In genomic region chr2:230589497-230590015, GRCh38 we compare ENCODE assay signal across 10 cellular contexts.
DNase-seq lines count a peak whose midpoint lies in the region; ATAC-seq, FAIRE-seq and TF ChIP-seq lines count a peak whose summit lies in the region.
"Had no signal": no experiment of that assay in that cellular context is flagged by ENCODE, and none has a peak within 500 bp of the region (broad histone marks: within the 10 kb centered on the region; RNA-seq: fewer than 3 reads in every experiment).

No MANE protein-coding gene starts in this region.

- H3K4me1 ChIP-seq in stomach (no peaks in the 10 kb centered on the region), heart right ventricle (peaks cover 0 to 3% (median 0%) of the 10 kb centered on the region in 9 donors)

- no peak for TF ChIP-seq CTCF in NB4 (IDR thresholded peaks at IDR 0.05; ENCODE audit: low read depth, low read length)
- TF ChIP-seq CTCF in stomach (IDR thresholded peaks at IDR 0.05): no peak
- TF ChIP-seq CTCF in heart right ventricle (IDR thresholded peaks at IDR 0.05): no peak

- peaks cover 0 to 4% (median 0%) of the 10 kb centered on the region in 3 donors for H3K27me3 ChIP-seq in stomach
- H3K27me3 ChIP-seq in heart right ventricle: peaks cover 0 to 8% (median 0%) of the 10 kb centered on the region in 7 donors

- DNase-seq in SKM-1 treated with dmso at 0.1 percent for 144 hours (lab: John Stamatoyannopoulos, UW; ENCODE audit: unreplicated experiment) (peak; percentile 54), SKM-1 (lab: John Stamatoyannopoulos, UW; ENCODE audit: unreplicated experiment) (no peak), NB4 (ENCODE audit: low read depth) (peak; percentile 60), stomach (no peak), frontal cortex (ENCODE audit: low spot score in 2 of 2) (no peak), heart right ventricle (no peak)
- peak; percentile 27 to 35 for DNase-seq in stimulated activated CD4-positive, alpha-beta T cell treated with anti-CD3 and anti-CD28 coated beads, Interleukin-2, amount 100 ng/mL, for 24 hours
- DNase-seq: IMR-90 had no signal

- no peak for TF ChIP-seq EP300 in stomach (IDR thresholded peaks at IDR 0.05)

- no peak overlapping the region for H3K27ac ChIP-seq in stomach
- no peak overlapping the region for H3K27ac ChIP-seq in heart right ventricle
- H3K27ac ChIP-seq: 22Rv1 had no signal

- no peaks in the 10 kb centered on the region for H3K36me3 ChIP-seq in stomach
- no peaks in the 10 kb centered on the region for H3K36me3 ChIP-seq in heart right ventricle

- intact Hi-C loops in stomach (cut with DNase I; ENCODE audit: low total_unique reads) (no loop called here), heart right ventricle (cut with DNase I) (no loop called here)

- no peak for TF ChIP-seq POLR2A in NB4 (IDR thresholded peaks at IDR 0.05; ENCODE audit: extremely low read depth, insufficient read length)
- no peak for TF ChIP-seq POLR2A in stomach (IDR thresholded peaks at IDR 0.05)

- H3K9me3 ChIP-seq in stomach (no peaks in the 10 kb centered on the region), heart right ventricle (no peaks in the 10 kb centered on the region)

- no peak for FAIRE-seq in frontal cortex (lab: Jason Lieb, UNC)

- ATAC-seq in HG02623 (IDR thresholded peaks at IDR 0.05; ENCODE audit: unreplicated experiment): peak; percentile 94
- ATAC-seq in heart right ventricle: no peak

- WGBS in stomach, 5 donors: 77 to 90% (median 85%) methylated on average over 3 of the region's 3 CpGs
- WGBS in heart right ventricle, 2 donors: 86 to 94% methylated on average over 3 of the region's 3 CpGs

- H3K4me3 ChIP-seq in NB4 (ENCODE audit: low read depth, low read length) (no peak overlapping the region), stomach (no peak overlapping the region), heart right ventricle (no peak overlapping the region)

Comparison
In these comparisons a context has a peak if more than half of its experiments do, and no peak if none do; other contexts are left out.
1. DNase-seq: peak in SKM-1 treated with dmso at 0.1 percent for 144 hours (single experiment), NB4 (single experiment) and stimulated activated CD4-positive, alpha-beta T cell treated with anti-CD3 and anti-CD28 coated beads, Interleukin-2, amount 100 ng/mL, for 24 hours (2 of 2); none in SKM-1 (single experiment), stomach (single experiment), frontal cortex (0 of 2) and heart right ventricle (0 of 2).